In genomic region chr12:57588951-57589610, GRCh38 we compare ENCODE assay signal across 1 cellular context.
TF ChIP-seq lines count a peak whose summit lies in the region.

No MANE protein-coding gene starts in this region.

TF ChIP-seq in HEK293, 187 proteins besides CTCF, POLR2A, EP300 and RAD21:
- TF ChIP-seq SCRT2 (tag by site-specific recombination; IDR thresholded peaks at IDR 0.05) (peak; percentile 80), WT1 (tag by site-specific recombination; IDR thresholded peaks at IDR 0.05) (peak; percentile 50)
